32 cellular contexts compared by ENCODE assay signal in the genomic region with DNA sequence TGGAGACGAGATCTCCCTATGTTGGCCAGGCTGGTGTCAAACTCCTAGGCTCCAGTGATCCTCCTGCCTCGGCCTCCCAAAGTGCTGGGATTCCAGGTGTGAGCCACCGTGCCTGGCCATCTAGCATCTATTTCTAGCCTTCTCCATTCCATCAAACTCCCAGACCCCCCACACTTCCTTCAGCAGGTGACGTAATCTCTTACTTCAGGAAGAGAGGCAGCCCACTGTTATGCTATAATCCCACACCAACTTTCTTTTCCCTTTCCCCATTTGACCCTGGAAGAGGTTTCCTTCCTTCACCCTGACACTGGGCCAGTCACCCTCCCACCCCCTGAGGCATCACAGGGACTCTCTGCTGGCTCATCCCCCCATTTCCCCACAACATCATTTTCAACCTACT. TPM values are rescaled to one million over a fixed set of nuclear protein-coding genes. Genes with fewer than 3 reads are reported as not detected.
"Had no signal": no experiment of that assay in that cellular context is flagged by ENCODE, and none has a peak within 500 bp of the region (broad histone marks: within the 10 kb centered on the region; RNA-seq: fewer than 3 reads in every experiment).

No MANE protein-coding gene starts in this region.

- ATAC-seq: activated CD8-positive, alpha-beta T cell treated with anti-CD3 and anti-CD28 coated beads for 36 hours; activated naive CD4-positive, alpha-beta T cell treated with anti-CD3 and anti-CD28 coated beads, Interleukin-2, amount 50 U/mL, for 72 hours; activated T-cell treated with anti-CD3 and anti-CD28 coated beads, Interleukin-2, amount 50 U/mL, for 4 hours; activated T-cell treated with anti-CD3 and anti-CD28 coated beads, Interleukin-2, amount 50 U/mL, for 72 hours; activated T-helper 17 cell treated with anti-CD3 and anti-CD28 coated beads, Interleukin-2, amount 50 U/mL, for 72 hours; body of pancreas had no signal

- H3K27ac ChIP-seq: adrenal gland, body of pancreas, brain microvascular endothelial cell, breast epithelium, VCaP had no signal

- H3K27me3 ChIP-seq: body of pancreas, breast epithelium had no signal

- H3K36me3 ChIP-seq: adrenal gland, brain microvascular endothelial cell, breast epithelium had no signal

- H3K4me3 ChIP-seq: adrenal gland, body of pancreas, breast epithelium had no signal

- FAIRE-seq: astrocyte, TTC549 had no signal

- H3K9me3 ChIP-seq: adrenal gland, body of pancreas, breast epithelium had no signal

- DNase-seq: activated B cell treated with CpG ODN at 0.5 μM for 24 hours; activated CD4-positive, alpha-beta memory T cell treated with anti-CD3 and anti-CD28 coated beads for 36 hours; activated CD4-positive, alpha-beta T cell treated with anti-CD3 and anti-CD28 coated beads for 4 hours; activated CD4-positive, alpha-beta T cell treated with anti-CD3 and anti-CD28 coated beads, Interleukin-2, amount 10 ng/mL, durations not matched to agents 24 days and 14 days; activated CD4-positive, alpha-beta T cell treated with anti-CD3 and anti-CD28 coated beads, Interleukin-2, amount 50 U/mL, for 1 hour; activated CD4-positive, alpha-beta T cell treated with anti-CD3 and anti-CD28 coated beads, Interleukin-2, amount 50 U/mL, for 4 hours; activated CD4-positive, CD25-positive, alpha-beta regulatory T cell treated with anti-CD3 and anti-CD28 coated beads, Interleukin-2, amount 50 U/mL, for 72 hours; activated CD8-positive, alpha-beta memory T cell treated with anti-CD3 and anti-CD28 coated beads, Interleukin-2, amount 50 U/mL, for 4 hours; activated CD8-positive, alpha-beta T cell treated with anti-CD3 and anti-CD28 coated beads for 36 hours; activated effector memory CD4-positive, alpha-beta T cell treated with anti-CD3 and anti-CD28 coated beads, Interleukin-2, amount 50 U/mL, for 16 hours; activated gamma-delta T cell treated with Interleukin-2 at 50 U/mL for 16 hours; activated naive CD4-positive, alpha-beta T cell; activated naive CD4-positive, alpha-beta T cell treated with anti-CD3 and anti-CD28 coated beads for 36 hours; activated naive CD4-positive, alpha-beta T cell treated with anti-CD3 and anti-CD28 coated beads, Interleukin-2, amount 50 U/mL, for 16 hours; activated naive CD8-positive, alpha-beta T cell treated with anti-CD3 and anti-CD28 coated beads for 36 hours; activated T-cell treated with anti-CD3 and anti-CD28 coated beads for 4 hours; activated T-cell treated with anti-CD3 and anti-CD28 coated beads, Interleukin-2, amount 50 U/mL, for 1 hour; activated T-cell treated with anti-CD3 and anti-CD28 coated beads, Interleukin-2, amount 50 U/mL, for 4 hours; activated T-cell treated with anti-CD3 and anti-CD28 coated beads, Interleukin-2, amount 50 U/mL, for 72 hours; amniotic stem cell; body of pancreas; brain microvascular endothelial cell; central memory CD4-positive, alpha-beta T cell; T-helper 2 cell; T-helper 9 cell had no signal

- H3K4me1 ChIP-seq: breast epithelium had no signal

RNA-seq across cellular contexts. Expression of a gene that starts 7.6 kb away (rescaled TPM):
- total RNA-seq: activated B cell treated with CpG ODN at 0.5 μM for 24 hours had no signal
